Comparison of ENCODE assay signal across 7 cellular contexts in genomic region chr5:5141625-5142527, GRCh38. TPM values are rescaled to one million over a fixed set of nuclear protein-coding genes. Genes with fewer than 3 reads are reported as not detected.
DNase-seq lines count a peak whose midpoint lies in the region; ATAC-seq and TF ChIP-seq lines count a peak whose summit lies in the region.

No MANE protein-coding gene starts in this region.

- no peak for ATAC-seq in activated T-cell treated with anti-CD3 and anti-CD28 coated beads, Interleukin-2, amount 50 U/mL, for 4 hours
- ATAC-seq in foreskin keratinocyte, result peak; percentile 55

- no peak overlapping the region for H3K27ac ChIP-seq in foreskin keratinocyte

- H3K4me1 Mint-ChIP-seq in activated T-cell treated with anti-CD3 and anti-CD28 coated beads, Interleukin-2, amount 50 U/mL, for 4 hours (ENCODE audit: low read depth), result peaks cover 10% of the 10 kb centered on the region

- H3K9me3 ChIP-seq in MG63, result no peaks in the 10 kb centered on the region

- H3K27me3 ChIP-seq in foreskin keratinocyte (peaks cover 28% of the 10 kb centered on the region), MG63 (peaks cover 31% of the 10 kb centered on the region)

- no peaks in the 10 kb centered on the region for H3K4me1 ChIP-seq in foreskin keratinocyte

- no peaks in the 10 kb centered on the region for H3K36me3 Mint-ChIP-seq in activated T-cell treated with anti-CD3 and anti-CD28 coated beads, Interleukin-2, amount 50 U/mL, for 4 hours (ENCODE audit: insufficient read depth)

- TF ChIP-seq CTCF in GM12873 (IDR thresholded peaks at IDR 0.05; ENCODE audit: insufficient read depth, low read depth, low read length, missing control alignments) (peak; percentile 53), foreskin keratinocyte (conservative IDR thresholded peaks at IDR 0.05) (peak; percentile 80)

- H3K4me3 ChIP-seq in MG63, result no peak overlapping the region

- H3K27me3 Mint-ChIP-seq in activated T-cell treated with anti-CD3 and anti-CD28 coated beads, Interleukin-2, amount 50 U/mL, for 4 hours (ENCODE audit: low read depth), result peaks cover 22% of the 10 kb centered on the region

- no peak overlapping the region for H3K4me3 Mint-ChIP-seq in activated T-cell treated with anti-CD3 and anti-CD28 coated beads, Interleukin-2, amount 50 U/mL, for 4 hours

- no peaks in the 10 kb centered on the region for H3K9me3 Mint-ChIP-seq in activated T-cell treated with anti-CD3 and anti-CD28 coated beads, Interleukin-2, amount 50 U/mL, for 4 hours

- no peaks in the 10 kb centered on the region for H3K36me3 ChIP-seq in MG63

- DNase-seq in HT1080 (ENCODE audit: low read depth) (peak; percentile 62), NOMO-1 (lab: John Stamatoyannopoulos, UW; ENCODE audit: unreplicated experiment in 2 of 2) (peak; percentile 43 to 76), foreskin keratinocyte (peak in 1 of 2 donors; percentile 20), putamen (ENCODE audit: low spot score) (peak; percentile 40), MG63 (no peak)
- DNase-seq in activated T-cell treated with anti-CD3 and anti-CD28 coated beads, Interleukin-2, amount 50 U/mL, for 4 hours, result peak; percentile 28

RNA-seq across cellular contexts. Expression of gene ADAMTS16, which starts 1.7 kb away (rescaled TPM):
- 3.9 and 4.7 TPM in 2 replicates for total RNA-seq in HT1080 (2014; rRNA removed; shearing (Covaris generic))
- polyA plus RNA-seq in HT1080 (2015; cell fraction: cytosol; rRNA removed), result 4.6 and 5.2 TPM in 2 replicates
- polyA plus RNA-seq in HT1080 (2015; cell fraction: nucleus; rRNA removed), result 16.1 and 19.0 TPM in 2 replicates
- under 1 TPM in 1 of 3 donors, not detected in 2; 0.03 TPM for total RNA-seq in activated T-cell treated with anti-CD3 and anti-CD28 coated beads, Interleukin-2, amount 50 U/mL, for 4 hours
- total RNA-seq in foreskin keratinocyte, result not detected in 2 replicates
- polyA plus RNA-seq in foreskin keratinocyte, result not detected in 2 replicates
- not detected in 2 replicates for total RNA-seq in MG63 (2014; rRNA removed; shearing (Covaris generic); ENCODE audit: low replicate concordance)
